1 cellular context compared by ENCODE assay signal in genomic region chr13:50518791-50519201, GRCh38.
TF ChIP-seq lines count a peak whose summit lies in the region.

No MANE protein-coding gene starts in this region.

TF ChIP-seq in H1, 55 proteins besides CTCF, POLR2A, EP300 and RAD21 (continued from another document):
- TF ChIP-seq JUND (IDR thresholded peaks at IDR 0.05; ENCODE audit: low read length) (no peak), POU5F1 (IDR thresholded peaks at IDR 0.05; ENCODE audit: low read depth, low read length) (no peak)
- TF ChIP-seq, protein P1, sequence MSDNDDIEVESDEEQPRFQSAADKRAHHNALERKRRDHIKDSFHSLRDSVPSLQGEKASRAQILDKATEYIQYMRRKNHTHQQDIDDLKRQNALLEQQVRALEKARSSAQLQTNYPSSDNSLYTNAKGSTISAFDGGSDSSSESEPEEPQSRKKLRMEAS (IDR thresholded peaks at IDR 0.05) = no peak
